17 cellular contexts compared by ENCODE assay signal in genomic region chrX:997631-998137, GRCh38.
A peak's percentile ranks its signal among the peaks of the same experiment; 100 is the strongest.
DNase-seq lines count a peak whose midpoint lies in the region; ATAC-seq, FAIRE-seq and TF ChIP-seq lines count a peak whose summit lies in the region.
"Had no signal": no experiment of that assay in that cellular context is flagged by ENCODE, and none has a peak within 500 bp of the region (broad histone marks: within the 10 kb centered on the region; RNA-seq: fewer than 3 reads in every experiment).

No MANE protein-coding gene starts in this region.

- peaks cover 0 to 8% of the 10 kb centered on the region in 2 experiments; a peak in 2 of 4 replicates for H3K9me3 ChIP-seq in H1 (ENCODE audit: insufficient read depth in 2 of 2, low read depth in 1 of 2, low read length in 1 of 2)
- H3K9me3 ChIP-seq in Karpas-422 (ENCODE audit: low read length) = no peaks in the 10 kb centered on the region

- no peak overlapping the region for H3K56ac ChIP-seq in H1 (replicated peaks; ENCODE audit: insufficient read length, low read depth, low read length)

- H3K4me3 ChIP-seq in GM12865 (ENCODE audit: low read depth, low read length) (no peak overlapping the region), KMS-11 (IDR thresholded peaks at IDR 0.05; ENCODE audit: insufficient read depth, low read depth, low read length) (no peak overlapping the region), H1 (ENCODE audit: extremely low read depth in 1 of 4, insufficient read depth in 2 of 4, low read depth in 3 of 4, low read length in 4 of 4) (peak overlapping the region in 1 of 4 experiments; percentile 20; a peak in 1 of 8 replicates), Karpas-422 (ENCODE audit: low read length) (no peak overlapping the region)

- peak; percentile 42 to 64; a peak in 3 of 4 replicates for TF ChIP-seq RAD21 in H1 (IDR thresholded peaks at IDR 0.05 in 1 of 2, conservative IDR thresholded peaks at IDR 0.05 in 1 of 2; ENCODE audit: low read depth in 2 of 2, low read length in 2 of 2)

- 6% methylated on average over 10 of the region's 10 CpGs; no CpG with 5 or more reads in 1 of the 2 experiments for WGBS in H1 (ENCODE audit: extremely low coverage in 1 of 2, insufficient coverage in 1 of 2, insufficient read length in 1 of 2, insufficient replicate concordance in 2 of 2, low coverage in 1 of 2, low lambda C conversion rate in 2 of 2, missing lambda C conversion rate in 1 of 2), 2 experiments

- POLR2A ChIA-PET in H1 (lab: Charles Lee; ENCODE audit: partially characterized antibody) = no interaction called here
- POLR2A ChIA-PET in RWPE1 (lab: Yijun Ruan, JAX; ENCODE audit: low non-redundant PET) = no interaction called here

- peak overlapping the region; percentile 92 for H2BK120ac ChIP-seq in H1 (replicated peaks; ENCODE audit: low read depth, low read length)

- CTCF ChIA-PET in H1 (lab: Charles Lee; ENCODE audit: partially characterized antibody) = no interaction called here
- CTCF ChIA-PET in RWPE1 (lab: Yijun Ruan, JAX) = no interaction called here

- no peak overlapping the region for H3K14ac ChIP-seq in H1 (ENCODE audit: insufficient read length)

- H3K79me1 ChIP-seq in H1 (ENCODE audit: low read depth, low read length) = no peaks in the 10 kb centered on the region

- H2BK20ac ChIP-seq in H1 (ENCODE audit: low read length) = peak overlapping the region; percentile 48; the same call in 1 of the 2 replicates

- H3K9me2 ChIP-seq in Karpas-422 (replicated peaks; ENCODE audit: insufficient read depth, low read length) = no peaks in the 10 kb centered on the region

- peaks cover 7% of the 10 kb centered on the region for H3K4me1 ChIP-seq in KMS-11 (ENCODE audit: low read depth, poor library complexity, severe bottlenecking)
- H3K4me1 ChIP-seq in H1 (replicated peaks in 1 of 4; ENCODE audit: control insufficient read depth in 3 of 4, insufficient read depth in 4 of 4, low read length in 3 of 4) = peaks cover 0 to 15% (median 9%) of the 10 kb centered on the region in 4 experiments; a peak in 4 of 7 replicates
- H3K4me1 ChIP-seq in Karpas-422 (ENCODE audit: low read length) = no peaks in the 10 kb centered on the region

- no peak overlapping the region for H3K23ac ChIP-seq in H1 (ENCODE audit: insufficient read length)

- H3K79me2 ChIP-seq in KMS-11 (ENCODE audit: insufficient read depth, low read depth) (no peaks in the 10 kb centered on the region), H1 (ENCODE audit: control insufficient read depth in 1 of 2, insufficient read depth in 2 of 2, low read length in 2 of 2) (no peaks in the 10 kb centered on the region), Karpas-422 (ENCODE audit: low read length) (no peaks in the 10 kb centered on the region)

- peaks cover 3% of the 10 kb centered on the region; the same call in 1 of the 2 replicates for H3K23me2 ChIP-seq in H1 (ENCODE audit: low read depth, low read length)

- peak in 1 of 2 experiments; percentile 75; a peak in 1 of 3 replicates for TF ChIP-seq EP300 in H1 (IDR thresholded peaks at IDR 0.05; ENCODE audit: borderline replicate concordance in 1 of 2, low read depth in 2 of 2, low read length in 2 of 2)

- H4K8ac ChIP-seq in H1 (ENCODE audit: extremely low read depth, insufficient read depth, low read length) = peak overlapping the region; percentile 62; the same call in 1 of the 2 replicates

- H3K4ac ChIP-seq in H1 (replicated peaks; ENCODE audit: insufficient read length, low read depth, low read length) = no peak overlapping the region

- peak overlapping the region; percentile 26; the same call in 1 of the 2 replicates for H2AFZ ChIP-seq in KMS-11 (ENCODE audit: low read depth)
- no peak overlapping the region for H2AFZ ChIP-seq in H1 (ENCODE audit: low read length)
- H2AFZ ChIP-seq in Karpas-422 (ENCODE audit: low read length) = no peak overlapping the region

- peak; percentile 95 for FAIRE-seq in H1 (lab: Jason Lieb, UNC)

- peak overlapping the region; percentile 60; the same call in 1 of the 2 replicates for H3K18ac ChIP-seq in H1 (ENCODE audit: extremely low read depth, low read length)

- peak; percentile 44 for DNase-seq in GM12865 (ENCODE audit: low read depth)
- peak; percentile 39 to 64 for DNase-seq in H1 (ENCODE audit: low read depth in 1 of 2, low spot score in 2 of 2)
- DNase-seq in retina = peak; percentile 44
- no peak for DNase-seq in RWPE1 (ENCODE audit: low spot score)
- no peak for DNase-seq in Karpas-422
- DNase-seq: activated CD4-positive, alpha-beta T cell treated with anti-CD3 and anti-CD28 coated beads, Interleukin-2, amount 50 U/mL, for 4 hours; activated naive CD4-positive, alpha-beta T cell treated with anti-CD3 and anti-CD28 coated beads for 36 hours; anterior cingulate cortex; cerebellar nuclear complex; DND-41; hypothalamus; NCI-H2081; NCI-H510A; SHP77 treated with DMSO at 0.1 percent for 48 hours had no signal

- TF ChIP-seq CTCF in GM12865 (IDR thresholded peaks at IDR 0.05; ENCODE audit: insufficient read depth, low read depth, low read length, missing control alignments) (no peak), KMS-11 (conservative IDR thresholded peaks at IDR 0.05; ENCODE audit: low read depth, low read length) (no peak), H1 (IDR thresholded peaks at IDR 0.05; ENCODE audit: control extremely low read depth in 1 of 3, insufficient read depth in 1 of 3, low read depth in 1 of 3, low read length in 3 of 3) (peak; percentile 11 to 41 (median 39); a peak in 3 of 4 replicates), RWPE1 (conservative IDR thresholded peaks at IDR 0.05; ENCODE audit: low read depth) (no peak)

- H2BK12ac ChIP-seq in H1 (ENCODE audit: low read depth, low read length) = peak overlapping the region; percentile 27; the same call in 1 of the 2 replicates

- no peaks in the 10 kb centered on the region for H3K36me3 ChIP-seq in KMS-11 (ENCODE audit: insufficient read depth)
- no peaks in the 10 kb centered on the region for H3K36me3 ChIP-seq in H1 (ENCODE audit: control insufficient read depth in 2 of 4, insufficient read depth in 4 of 4, low read length in 3 of 4)
- no peaks in the 10 kb centered on the region for H3K36me3 ChIP-seq in Karpas-422 (ENCODE audit: insufficient read depth, low read length)

- no peaks in the 10 kb centered on the region for H3K27me3 ChIP-seq in KMS-11 (ENCODE audit: insufficient read depth, low read depth)
- H3K27me3 ChIP-seq in H1 (replicated peaks in 1 of 4; ENCODE audit: control insufficient read depth in 3 of 4, extremely low read depth in 1 of 4, insufficient read depth in 3 of 4, low read length in 3 of 4) = no peaks in the 10 kb centered on the region
- H3K27me3 ChIP-seq in Karpas-422 (ENCODE audit: low read length) = no peaks in the 10 kb centered on the region

- H4K20me1 ChIP-seq in KMS-11 (ENCODE audit: insufficient read depth) (no peaks in the 10 kb centered on the region), H1 (replicated peaks in 1 of 2; ENCODE audit: control insufficient read depth in 1 of 2, insufficient read depth in 2 of 2, low read length in 2 of 2) (peaks cover 0 to 1% of the 10 kb centered on the region in 2 experiments), Karpas-422 (ENCODE audit: insufficient read depth, low read depth, low read length) (no peaks in the 10 kb centered on the region)

- H2AK5ac ChIP-seq in H1 (ENCODE audit: low read depth, low read length) = no peak overlapping the region

- TF ChIP-seq POLR2A in H1 (IDR thresholded peaks at IDR 0.05; ENCODE audit: control extremely low read depth in 1 of 2, low read depth in 2 of 2, low read length in 2 of 2) = peak in 1 of 2 experiments; percentile 28; a peak in 1 of 3 replicates

- no peak overlapping the region for H2BK15ac ChIP-seq in H1 (ENCODE audit: low read length)

- no peak for ATAC-seq in GM19035 (IDR thresholded peaks at IDR 0.05; ENCODE audit: unreplicated experiment)

- H3K4me2 ChIP-seq in KMS-11 (no peak overlapping the region), H1 (ENCODE audit: insufficient read depth in 1 of 2, low read depth in 2 of 2, low read length in 2 of 2) (peak overlapping the region; percentile 50 to 51; a peak in 3 of 4 replicates), Karpas-422 (ENCODE audit: low read depth, low read length, poor library complexity, severe bottlenecking) (no peak overlapping the region)

- H4K91ac ChIP-seq in H1 (replicated peaks; ENCODE audit: insufficient read length, low read length) = peak overlapping the region; percentile 74

- peak overlapping the region; percentile 46; the same call in 1 of the 2 replicates for H3K27ac ChIP-seq in KMS-11
- peak overlapping the region; percentile 71; the same call in 1 of the 2 replicates for H3K27ac ChIP-seq in H1 (ENCODE audit: low read depth, low read length)
- H3K27ac ChIP-seq in RWPE1 = no peak overlapping the region
- no peak overlapping the region for H3K27ac ChIP-seq in Karpas-422 (ENCODE audit: low read length)
- H3K27ac ChIP-seq: VCaP had no signal

- H4K5ac ChIP-seq in H1 (ENCODE audit: insufficient read length, low read depth, low read length) = peak overlapping the region; percentile 24

- H2BK5ac ChIP-seq in H1 (ENCODE audit: low read depth, low read length) = peak overlapping the region; percentile 47; the same call in 1 of the 2 replicates

- no peak overlapping the region for H3K9ac ChIP-seq in KMS-11
- no peak overlapping the region for H3K9ac ChIP-seq in H1 (replicated peaks in 1 of 4; ENCODE audit: extremely low read depth in 1 of 4, low read depth in 3 of 4, low read length in 3 of 4)
- no peak overlapping the region for H3K9ac ChIP-seq in Karpas-422 (ENCODE audit: low read length)

TF ChIP-seq in H1, 55 proteins besides CTCF, POLR2A, EP300 and RAD21 (continues in another document):
- TF ChIP-seq SP1 (IDR thresholded peaks at IDR 0.05; ENCODE audit: low read depth, low read length) (peak; percentile 36; the same call in 1 of the 2 replicates), SUZ12 (IDR thresholded peaks at IDR 0.05; ENCODE audit: low read length) (no peak), TCF12 (IDR thresholded peaks at IDR 0.05; ENCODE audit: low read depth, low read length) (peak; percentile 54; the same call in 1 of the 2 replicates), YY1 (IDR thresholded peaks at IDR 0.05; ENCODE audit: low read depth, low read length) (peak; percentile 47), E2F6 (IDR thresholded peaks at IDR 0.05) (peak; percentile 54; the same call in 1 of the 2 replicates), SIN3A (conservative IDR thresholded peaks at IDR 0.05 in 1 of 2, IDR thresholded peaks at IDR 0.05 in 1 of 2; ENCODE audit: low read depth in 1 of 2, low read length in 2 of 2) (no peak), CTBP2 (IDR thresholded peaks at IDR 0.05; ENCODE audit: borderline replicate concordance, insufficient read depth, insufficient read length, low read length) (peak; percentile 41), SP2 (IDR thresholded peaks at IDR 0.05; ENCODE audit: low read length) (no peak), ASH2L (IDR thresholded peaks at IDR 0.05; ENCODE audit: low read length) (peak; percentile 52), HDAC2 (IDR thresholded peaks at IDR 0.05; ENCODE audit: borderline replicate concordance in 1 of 2, low read depth in 2 of 2, low read length in 2 of 2) (peak; percentile 83 to 92; a peak in 3 of 4 replicates)

Comparison
In these comparisons a context has a peak if more than half of its experiments do, and no peak if none do; other contexts are left out.
1. DNase-seq: peak in GM12865 (single experiment), H1 (2 of 2) and retina (single experiment); none in RWPE1 (single experiment) and Karpas-422 (single experiment).
2. CTCF ChIP-seq: peak in H1 (3 of 3); none in GM12865 (single experiment), KMS-11 (single experiment) and RWPE1 (single experiment).
3. H3K27ac ChIP-seq: peak in KMS-11 (single experiment) and H1 (single experiment); none in RWPE1 (single experiment) and Karpas-422 (single experiment).
4. H3K4me2 ChIP-seq: peak in H1 (2 of 2); none in KMS-11 (single experiment) and Karpas-422 (single experiment).